In genomic region chrX:119482041-119482440, GRCh38 we compare ENCODE assay signal across 8 cellular contexts. TPM values are rescaled to one million over a fixed set of nuclear protein-coding genes. Genes with fewer than 3 reads are reported as not detected.
DNase-seq lines count a peak whose midpoint lies in the region; ATAC-seq and TF ChIP-seq lines count a peak whose summit lies in the region.

No MANE protein-coding gene starts in this region.

- ATAC-seq in HG02943 (IDR thresholded peaks at IDR 0.05; ENCODE audit: low read depth, unreplicated experiment) (peak; percentile 21), GM18517 (IDR thresholded peaks at IDR 0.05; ENCODE audit: unreplicated experiment) (no peak)

- H3K36me3 ChIP-seq in BLaER1 (no peaks in the 10 kb centered on the region), colonic mucosa (no peaks in the 10 kb centered on the region)

- DNase-seq in colonic mucosa (no peak), nephron progenitor cell (no peak), iPS-NIHi7 (ENCODE audit: extremely low spot score) (no peak), activated gamma-delta T cell (lab: John Stamatoyannopoulos, UW) (no peak), Ammon's horn (ENCODE audit: low spot score) (no peak)

- H3K27ac ChIP-seq in BLaER1 (peak overlapping the region; percentile 63), colonic mucosa (peak overlapping the region; percentile 75)

- peaks cover 5% of the 10 kb centered on the region for H3K4me1 Mint-ChIP-seq in nephron progenitor cell

- H3K36me3 Mint-ChIP-seq in nephron progenitor cell (ENCODE audit: low read depth) = no peaks in the 10 kb centered on the region

- peaks cover 68% of the 10 kb centered on the region for H3K9me3 Mint-ChIP-seq in nephron progenitor cell

- H3K27ac Mint-ChIP-seq in nephron progenitor cell = no peak overlapping the region

- peaks cover 29% of the 10 kb centered on the region for H3K27me3 Mint-ChIP-seq in nephron progenitor cell (ENCODE audit: low read depth, poor library complexity)

- no peak for TF ChIP-seq CTCF in colonic mucosa (IDR thresholded peaks at IDR 0.05)
- no peak for TF ChIP-seq CTCF in nephron progenitor cell (IDR thresholded peaks at IDR 0.05)

- peak overlapping the region; percentile 76 for H3K4me3 Mint-ChIP-seq in nephron progenitor cell

- H3K9me3 ChIP-seq in BLaER1 (no peaks in the 10 kb centered on the region), colonic mucosa (no peaks in the 10 kb centered on the region)

- no peaks in the 10 kb centered on the region for H3K27me3 ChIP-seq in BLaER1
- no peaks in the 10 kb centered on the region for H3K27me3 ChIP-seq in colonic mucosa

- intact Hi-C loops in colonic mucosa (cut with DNase I) = no loop called here

- H3K4me2 ChIP-seq in BLaER1 = peak overlapping the region; percentile 71

- H3K4me1 ChIP-seq in BLaER1 (peaks cover 23% of the 10 kb centered on the region), colonic mucosa (no peaks in the 10 kb centered on the region)

- H3K4me3 ChIP-seq in BLaER1 (peak overlapping the region; percentile 54), colonic mucosa (peak overlapping the region; percentile 32)

- H4K20me1 ChIP-seq in BLaER1 = no peaks in the 10 kb centered on the region

- H3K9ac ChIP-seq in BLaER1 = peak overlapping the region; percentile 66; the same call in 1 of the 2 replicates
- peak overlapping the region in 1 of 2 donors; percentile 56 for H3K9ac ChIP-seq in colonic mucosa (ENCODE audit: low read depth in 2 of 2, low read length in 2 of 2)

RNA-seq across cellular contexts. Expression of gene SLC25A5, which starts 13.8 kb away (rescaled TPM):
- 1,000 to 10,000 TPM; 1,091 to 1,162 TPM for total RNA-seq in colonic mucosa
